In genomic region chr11:5441414-5441813, GRCh38 we compare ENCODE assay signal across 32 cellular contexts. TPM values are rescaled to one million over a fixed set of nuclear protein-coding genes. Genes with fewer than 3 reads are reported as not detected.
"Had no signal": no experiment of that assay in that cellular context is flagged by ENCODE, and none has a peak within 500 bp of the region (broad histone marks: within the 10 kb centered on the region; RNA-seq: fewer than 3 reads in every experiment).

Gene OR51I1 (minus strand): TSS chr11:5441514. CDS start chr11:5441514, 0 bp downstream.

- H3K27me3 ChIP-seq: colonic mucosa, esophagus muscularis mucosa, esophagus squamous epithelium, foreskin keratinocyte, gastrocnemius medialis, gastroesophageal sphincter, heart left ventricle, heart right ventricle had no signal

- H3K27me3 Mint-ChIP-seq: dendritic cell treated with granulocyte-macrophage colony-stimulating factor and Interleukin-4, amounts not matched to agents 40 ng/mL and 50 ng/mL, for 4 days had no signal

- H3K4me2 ChIP-seq: hepatocyte had no signal

- ATAC-seq: effector memory CD8-positive, alpha-beta T cell; esophagus mucosa; foreskin keratinocyte; gastrocnemius medialis; gastroesophageal sphincter; heart left ventricle; heart right ventricle had no signal

- H3K4me3 Mint-ChIP-seq: dendritic cell treated with granulocyte-macrophage colony-stimulating factor and Interleukin-4, amounts not matched to agents 40 ng/mL and 50 ng/mL, for 4 days; effector memory CD8-positive, alpha-beta T cell; endodermal cell had no signal

- H3K36me3 ChIP-seq: colonic mucosa, esophagus muscularis mucosa, esophagus squamous epithelium, gastrocnemius medialis, gastroesophageal sphincter, heart left ventricle, heart right ventricle had no signal

- H3K4me1 ChIP-seq: colonic mucosa, esophagus muscularis mucosa, esophagus squamous epithelium, foreskin keratinocyte, gastrocnemius medialis, gastroesophageal sphincter, heart left ventricle, heart right ventricle had no signal

- H3K27ac ChIP-seq: colonic mucosa, coronary artery, dorsolateral prefrontal cortex, epithelial cell of prostate, esophagus muscularis mucosa, esophagus squamous epithelium, foreskin keratinocyte, gastrocnemius medialis, gastroesophageal sphincter, heart left ventricle, heart right ventricle, hepatocyte had no signal

- H3K79me2 ChIP-seq: hepatocyte had no signal

- H3K27ac Mint-ChIP-seq: dendritic cell treated with granulocyte-macrophage colony-stimulating factor and Interleukin-4, amounts not matched to agents 40 ng/mL and 50 ng/mL, for 4 days; effector memory CD8-positive, alpha-beta T cell; endodermal cell had no signal

- H3K4me3 ChIP-seq: colonic mucosa, coronary artery, dorsolateral prefrontal cortex, esophagus muscularis mucosa, esophagus squamous epithelium, gastrocnemius medialis, gastroesophageal sphincter, heart left ventricle, heart right ventricle, hepatocyte had no signal

- H2AFZ ChIP-seq: hepatocyte had no signal

- H3K9me3 Mint-ChIP-seq: effector memory CD8-positive, alpha-beta T cell; endodermal cell had no signal

- DNase-seq: colonic mucosa; cortex of kidney; dermis blood vessel endothelial cell; dorsolateral prefrontal cortex; effector CD4-positive, alpha-beta T cell; effector CD8-positive, alpha-beta T cell; effector memory CD4-positive, alpha-beta T cell; effector memory CD8-positive, alpha-beta T cell; endodermal cell; erythroblast; esophagus squamous epithelium; foreskin fibroblast; foreskin keratinocyte; foreskin melanocyte; gastrocnemius medialis; glutamatergic neuron; head of caudate nucleus; heart left ventricle; heart right ventricle had no signal

- H3K9me3 ChIP-seq: colonic mucosa, esophagus muscularis mucosa, esophagus squamous epithelium, gastrocnemius medialis, gastroesophageal sphincter, heart left ventricle, heart right ventricle had no signal

RNA-seq across cellular contexts. Expression of gene OR51I1, which starts in this region (rescaled TPM):
- total RNA-seq: colonic mucosa, dermis blood vessel endothelial cell, endodermal cell, endothelial cell of umbilical vein, epithelial cell of proximal tubule, esophagus mucosa, esophagus muscularis mucosa, foreskin keratinocyte, frontal cortex, gastrocnemius medialis, gastroesophageal sphincter, glomerular endothelial cell, heart left ventricle, hepatocyte had no signal
- polyA plus RNA-seq: endothelial cell of umbilical vein, esophagus, fibroblast of lung, foreskin keratinocyte, heart left ventricle, heart right ventricle, hepatocyte had no signal
